In the genomic region with DNA sequence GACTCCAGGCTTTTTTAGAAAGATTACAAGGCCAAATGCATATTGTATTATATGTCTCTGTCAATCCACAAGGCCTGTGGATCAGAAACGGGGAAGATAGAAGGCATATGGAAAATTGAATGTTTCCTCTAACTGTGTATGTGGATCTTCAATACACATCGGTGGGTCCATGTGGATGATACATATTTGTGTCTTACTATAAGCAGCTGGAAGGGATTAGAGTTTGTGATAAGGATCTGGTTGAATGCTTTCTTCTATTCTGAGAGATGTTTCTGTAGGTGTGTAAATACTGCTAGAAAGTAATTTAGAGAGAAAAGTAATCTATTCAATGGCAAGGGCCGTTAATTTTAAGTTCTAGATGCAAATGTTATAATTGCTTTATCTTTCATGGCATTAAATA, we compare ENCODE assay signal across 1 cellular context.
TF ChIP-seq lines count a peak whose summit lies in the region.

No MANE protein-coding gene starts in this region.

TF ChIP-seq in SK-N-SH, 30 proteins besides CTCF, POLR2A, EP300 and RAD21 (continued from another document):
- TF ChIP-seq, protein P1, sequence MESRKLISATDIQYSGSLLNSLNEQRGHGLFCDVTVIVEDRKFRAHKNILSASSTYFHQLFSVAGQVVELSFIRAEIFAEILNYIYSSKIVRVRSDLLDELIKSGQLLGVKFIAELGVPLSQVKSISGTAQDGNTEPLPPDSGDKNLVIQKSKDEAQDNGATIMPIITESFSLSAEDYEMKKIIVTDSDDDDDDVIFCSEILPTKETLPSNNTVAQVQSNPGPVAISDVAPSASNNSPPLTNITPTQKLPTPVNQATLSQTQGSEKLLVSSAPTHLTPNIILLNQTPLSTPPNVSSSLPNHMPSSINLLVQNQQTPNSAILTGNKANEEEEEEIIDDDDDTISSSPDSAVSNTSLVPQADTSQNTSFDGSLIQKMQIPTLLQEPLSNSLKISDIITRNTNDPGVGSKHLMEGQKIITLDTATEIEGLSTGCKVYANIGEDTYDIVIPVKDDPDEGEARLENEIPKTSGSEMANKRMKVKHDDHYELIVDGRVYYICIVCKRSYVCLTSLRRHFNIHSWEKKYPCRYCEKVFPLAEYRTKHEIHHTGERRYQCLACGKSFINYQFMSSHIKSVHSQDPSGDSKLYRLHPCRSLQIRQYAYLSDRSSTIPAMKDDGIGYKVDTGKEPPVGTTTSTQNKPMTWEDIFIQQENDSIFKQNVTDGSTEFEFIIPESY (IDR thresholded peaks at IDR 0.05; ENCODE audit: borderline replicate concordance, low read depth): no peak
- TF ChIP-seq TCF12 (IDR thresholded peaks at IDR 0.05) (peak; percentile 82), YY1 (IDR thresholded peaks at IDR 0.05; ENCODE audit: low read depth) (no peak), TAF1 (IDR thresholded peaks at IDR 0.05; ENCODE audit: borderline replicate concordance, low read depth, low read length) (no peak), MXI1 (IDR thresholded peaks at IDR 0.05; ENCODE audit: low read depth, low read length) (no peak)
- TF ChIP-seq, protein P2, sequence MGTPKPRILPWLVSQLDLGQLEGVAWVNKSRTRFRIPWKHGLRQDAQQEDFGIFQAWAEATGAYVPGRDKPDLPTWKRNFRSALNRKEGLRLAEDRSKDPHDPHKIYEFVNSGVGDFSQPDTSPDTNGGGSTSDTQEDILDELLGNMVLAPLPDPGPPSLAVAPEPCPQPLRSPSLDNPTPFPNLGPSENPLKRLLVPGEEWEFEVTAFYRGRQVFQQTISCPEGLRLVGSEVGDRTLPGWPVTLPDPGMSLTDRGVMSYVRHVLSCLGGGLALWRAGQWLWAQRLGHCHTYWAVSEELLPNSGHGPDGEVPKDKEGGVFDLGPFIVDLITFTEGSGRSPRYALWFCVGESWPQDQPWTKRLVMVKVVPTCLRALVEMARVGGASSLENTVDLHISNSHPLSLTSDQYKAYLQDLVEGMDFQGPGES (IDR thresholded peaks at IDR 0.05; ENCODE audit: low read depth, low read length): no peak
